ENCODE assay signal across 21 cellular contexts in the genomic region with DNA sequence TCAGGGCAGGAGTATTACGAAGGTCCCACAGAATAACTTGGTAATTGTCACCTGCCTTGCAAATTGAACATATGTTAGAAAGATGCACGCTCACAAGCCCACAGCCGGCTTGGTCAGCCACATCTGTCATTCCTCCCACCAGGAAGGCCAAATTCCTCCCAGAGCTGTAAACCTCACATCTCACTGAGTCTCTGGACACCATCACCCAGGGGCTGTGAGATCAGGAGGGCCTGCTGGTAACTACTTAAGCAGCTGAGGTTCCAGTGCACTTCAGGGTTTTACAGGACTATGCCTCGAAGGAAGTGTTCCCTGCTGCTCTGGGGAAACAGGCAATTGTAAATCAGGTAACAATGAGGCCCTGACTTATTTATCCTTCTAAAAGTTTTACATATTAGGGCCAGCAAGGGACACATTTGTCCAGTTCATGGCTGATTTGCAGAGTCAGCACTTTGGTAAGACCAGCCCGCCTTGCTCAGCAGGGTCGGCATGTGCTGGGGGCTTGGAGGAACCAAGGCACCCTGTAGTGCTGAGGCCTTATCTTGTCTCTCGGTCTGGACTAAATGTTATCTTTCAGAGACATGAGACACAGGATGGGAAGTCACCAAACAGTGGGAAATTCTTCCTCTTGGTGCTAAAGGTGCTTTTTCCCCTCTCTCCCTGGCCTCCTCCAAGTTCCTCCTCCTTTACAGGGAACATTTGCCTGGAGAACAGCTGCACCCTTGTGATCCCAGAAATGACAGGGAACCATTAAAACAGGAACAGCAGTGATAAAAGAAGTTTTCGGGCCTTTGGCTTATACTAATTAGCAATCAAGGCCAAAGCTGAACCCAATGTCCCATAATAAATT. TPM values are rescaled to one million over a fixed set of nuclear protein-coding genes. Genes with fewer than 3 reads are reported as not detected.
DNase-seq lines count a peak whose midpoint lies in the region; ATAC-seq and TF ChIP-seq lines count a peak whose summit lies in the region.
"Had no signal": no experiment of that assay in that cellular context is flagged by ENCODE, and none has a peak within 500 bp of the region (broad histone marks: within the 10 kb centered on the region; RNA-seq: fewer than 3 reads in every experiment).

No MANE protein-coding gene starts in this region.

- no peak overlapping the region; the same call in 1 of the 2 replicates for H3K27ac Mint-ChIP-seq in GM23338
- H3K27ac Mint-ChIP-seq in glutamatergic neuron (ENCODE audit: unreplicated experiment) = peak overlapping the region; percentile 93
- no peak overlapping the region for H3K27ac Mint-ChIP-seq in activated CD8-positive, alpha-beta T cell treated with anti-CD3 and anti-CD28 coated beads, Interleukin-2, amount 10 ng/mL, durations not matched to agents 7 days and 5 days
- H3K27ac Mint-ChIP-seq: B cell; CD4-positive, CD25-positive, alpha-beta regulatory T cell had no signal

- peaks cover 9% of the 10 kb centered on the region; the same call in 2 of the 3 replicates for H3K9me3 Mint-ChIP-seq in GM23338
- H3K9me3 Mint-ChIP-seq in glutamatergic neuron (ENCODE audit: unreplicated experiment) = peaks cover 5% of the 10 kb centered on the region
- no peaks in the 10 kb centered on the region for H3K9me3 Mint-ChIP-seq in activated CD8-positive, alpha-beta T cell treated with anti-CD3 and anti-CD28 coated beads, Interleukin-2, amount 10 ng/mL, durations not matched to agents 7 days and 5 days (ENCODE audit: insufficient read depth)

- no peaks in the 10 kb centered on the region for H3F3A ChIP-seq in GM23338 (replicated peaks; ENCODE audit: low read depth)

- H3K9me2 ChIP-seq in GM23338 (ENCODE audit: insufficient read depth) = no peaks in the 10 kb centered on the region
- H3K9me2 ChIP-seq in hepatocyte (replicated peaks; ENCODE audit: insufficient read depth) = no peaks in the 10 kb centered on the region

- H4K20me1 ChIP-seq in GM23338 (replicated peaks; ENCODE audit: insufficient read depth) (no peaks in the 10 kb centered on the region), hepatocyte (ENCODE audit: insufficient read depth, poor library complexity, severe bottlenecking) (no peaks in the 10 kb centered on the region)

- no peak overlapping the region for H3K4me3 Mint-ChIP-seq in GM23338
- peak overlapping the region; percentile 63 for H3K4me3 Mint-ChIP-seq in glutamatergic neuron (ENCODE audit: unreplicated experiment)
- no peak overlapping the region for H3K4me3 Mint-ChIP-seq in activated CD8-positive, alpha-beta T cell treated with anti-CD3 and anti-CD28 coated beads, Interleukin-2, amount 10 ng/mL, durations not matched to agents 7 days and 5 days
- H3K4me3 Mint-ChIP-seq: B cell; CD4-positive, CD25-positive, alpha-beta regulatory T cell had no signal

- 48% methylated on average over 8 of the region's 8 CpGs for WGBS in hepatocyte (ENCODE audit: low lambda C conversion rate, missing lambda C conversion rate)

- POLR2A ChIA-PET in activated CD8-positive, alpha-beta T cell treated with anti-CD3 and anti-CD28 coated beads, Interleukin-2, amount 10 ng/mL, durations not matched to agents 7 days and 5 days (lab: Charles Lee) = no interaction called here

- H3K27me3 Mint-ChIP-seq in GM23338 (ENCODE audit: insufficient read depth, low read depth, poor library complexity) (peaks cover 5% of the 10 kb centered on the region), glutamatergic neuron (ENCODE audit: unreplicated experiment) (peaks cover 6% of the 10 kb centered on the region)
- H3K27me3 Mint-ChIP-seq in activated CD8-positive, alpha-beta T cell treated with anti-CD3 and anti-CD28 coated beads, Interleukin-2, amount 10 ng/mL, durations not matched to agents 7 days and 5 days (ENCODE audit: low read depth) = peaks cover 1% of the 10 kb centered on the region
- H3K27me3 Mint-ChIP-seq: CD4-positive, CD25-positive, alpha-beta regulatory T cell had no signal

- H3K4me1 ChIP-seq in GM23338 (ENCODE audit: insufficient read depth) = no peaks in the 10 kb centered on the region
- H3K4me1 ChIP-seq in hepatocyte (ENCODE audit: insufficient read depth) = no peaks in the 10 kb centered on the region

- H3K27ac ChIP-seq in GM23338 (ENCODE audit: low read depth) (no peak overlapping the region), VCaP (peak overlapping the region; percentile 89), hepatocyte (no peak overlapping the region)
- H3K27ac ChIP-seq: RWPE1 had no signal

- no peaks in the 10 kb centered on the region for H3K27me3 ChIP-seq in GM23338 (ENCODE audit: insufficient read depth)
- H3K27me3 ChIP-seq in hepatocyte = no peaks in the 10 kb centered on the region

- H3K4me1 Mint-ChIP-seq in GM23338 = peaks cover 9% of the 10 kb centered on the region
- peaks cover 18% of the 10 kb centered on the region for H3K4me1 Mint-ChIP-seq in glutamatergic neuron (ENCODE audit: low read depth, unreplicated experiment)
- no peaks in the 10 kb centered on the region for H3K4me1 Mint-ChIP-seq in activated CD8-positive, alpha-beta T cell treated with anti-CD3 and anti-CD28 coated beads, Interleukin-2, amount 10 ng/mL, durations not matched to agents 7 days and 5 days (ENCODE audit: low read depth)
- H3K4me1 Mint-ChIP-seq: B cell; CD4-positive, CD25-positive, alpha-beta regulatory T cell had no signal

- H3K4me2 ChIP-seq in GM23338 = no peak overlapping the region
- H3K4me2 ChIP-seq in hepatocyte = no peak overlapping the region

- DNase-seq in GM23338 (ENCODE audit: low spot score) = no peak
- DNase-seq in glutamatergic neuron = peak; percentile 46
- peak; percentile 8 for DNase-seq in omental fat pad (ENCODE audit: low spot score)
- DNase-seq in hepatocyte (ENCODE audit: low spot score) = no peak
- no peak for DNase-seq in activated CD8-positive, alpha-beta T cell treated with anti-CD3 and anti-CD28 coated beads, Interleukin-2, amount 10 ng/mL, durations not matched to agents 7 days and 5 days
- no peak for DNase-seq in NCI-H1092 treated with DMSO at 0.1 percent for 48 hours (lab: John Stamatoyannopoulos, UW)
- DNase-seq: Calu3; CD4-positive, CD25-positive, alpha-beta regulatory T cell; DMS53; HCEC 1CT; KG1; NCI-H1436 treated with DMSO at 0.1 percent for 48 hours; NCI-H2029 treated with DMSO at 0.1 percent for 48 hours; NCI-H2171 treated with DMSO at 0.1 percent for 48 hours; NCI-H446 treated with DMSO at 0.1 percent for 48 hours; NCI-H748 treated with DMSO at 0.1 percent for 48 hours; PC-3 had no signal

- ATAC-seq in GM23338 (peak; percentile 26; the same call in 2 of the 3 replicates), omental fat pad (ENCODE audit: low FRiP score) (no peak), HG02798 (IDR thresholded peaks at IDR 0.05; ENCODE audit: poor library complexity, unreplicated experiment) (no peak)
- ATAC-seq in activated CD8-positive, alpha-beta T cell treated with anti-CD3 and anti-CD28 coated beads, Interleukin-2, amount 10 ng/mL, durations not matched to agents 7 days and 5 days = no peak
- ATAC-seq: PC-3 had no signal

- H2AFZ ChIP-seq in GM23338 (peak overlapping the region; percentile 47; the same call in 1 of the 2 replicates), hepatocyte (no peak overlapping the region)

- no peaks in the 10 kb centered on the region for H3K9me3 ChIP-seq in hepatocyte (ENCODE audit: low read depth)

- H3K79me2 ChIP-seq in GM23338 (replicated peaks; ENCODE audit: insufficient read depth) (no peaks in the 10 kb centered on the region), hepatocyte (no peaks in the 10 kb centered on the region)

- no peaks in the 10 kb centered on the region for H3K36me3 ChIP-seq in GM23338 (ENCODE audit: insufficient read depth)
- no peaks in the 10 kb centered on the region for H3K36me3 ChIP-seq in hepatocyte (replicated peaks; ENCODE audit: insufficient read depth, low read depth)

- CTCF ChIA-PET in activated CD8-positive, alpha-beta T cell treated with anti-CD3 and anti-CD28 coated beads, Interleukin-2, amount 10 ng/mL, durations not matched to agents 7 days and 5 days (lab: Charles Lee) = no interaction called here

- H3K36me3 Mint-ChIP-seq in GM23338 (ENCODE audit: low read depth) (0 out of 3 replicates have a peak, but pooled peaks cover 2% of the 10 kb centered on the region), glutamatergic neuron (ENCODE audit: unreplicated experiment) (peaks cover 7% of the 10 kb centered on the region)
- no peaks in the 10 kb centered on the region for H3K36me3 Mint-ChIP-seq in activated CD8-positive, alpha-beta T cell treated with anti-CD3 and anti-CD28 coated beads, Interleukin-2, amount 10 ng/mL, durations not matched to agents 7 days and 5 days (ENCODE audit: low read depth)

- H3K4me3 ChIP-seq in GM23338 (no peak overlapping the region), hepatocyte (no peak overlapping the region)

- TF ChIP-seq CTCF in GM23338 (conservative IDR thresholded peaks at IDR 0.05; ENCODE audit: low read depth in 2 of 2) (no peak), VCaP (conservative IDR thresholded peaks at IDR 0.05) (no peak), glutamatergic neuron (IDR thresholded peaks at IDR 0.05; ENCODE audit: partially characterized antibody, unreplicated experiment) (no peak), omental fat pad (IDR thresholded peaks at IDR 0.05) (no peak), hepatocyte (IDR thresholded peaks at IDR 0.05; ENCODE audit: poor library complexity) (no peak)

TF ChIP-seq in GM23338, 12 proteins besides CTCF, POLR2A, EP300 and RAD21 (continues in another document):
- no peak for TF ChIP-seq EZH2 (IDR thresholded peaks at IDR 0.05; ENCODE audit: low read depth, unreplicated experiment)
- TF ChIP-seq, protein P1, sequence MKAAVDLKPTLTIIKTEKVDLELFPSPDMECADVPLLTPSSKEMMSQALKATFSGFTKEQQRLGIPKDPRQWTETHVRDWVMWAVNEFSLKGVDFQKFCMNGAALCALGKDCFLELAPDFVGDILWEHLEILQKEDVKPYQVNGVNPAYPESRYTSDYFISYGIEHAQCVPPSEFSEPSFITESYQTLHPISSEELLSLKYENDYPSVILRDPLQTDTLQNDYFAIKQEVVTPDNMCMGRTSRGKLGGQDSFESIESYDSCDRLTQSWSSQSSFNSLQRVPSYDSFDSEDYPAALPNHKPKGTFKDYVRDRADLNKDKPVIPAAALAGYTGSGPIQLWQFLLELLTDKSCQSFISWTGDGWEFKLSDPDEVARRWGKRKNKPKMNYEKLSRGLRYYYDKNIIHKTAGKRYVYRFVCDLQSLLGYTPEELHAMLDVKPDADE (IDR thresholded peaks at IDR 0.05) = no peak

RNA-seq across cellular contexts. Expression of a gene that starts 34.3 kb away (rescaled TPM):
- 0.12 and 1.3 TPM in 2 replicates for total RNA-seq in GM23338 (2014; rRNA removed; shearing (Covaris generic))
- polyA plus RNA-seq in GM23338 (2016; fragmentation: Nextera tagmentation; extraction: Ambion mirVana) (2.2 and 2.6 TPM in 2 replicates), hepatocyte (11.6 and 13.0 TPM in 2 replicates)
- total RNA-seq in glutamatergic neuron (ENCODE audit: unreplicated experiment) (5.5 TPM), omental fat pad (10 to 100 TPM in 1 of 4 donors, 1 to 10 TPM in 3; 8.5 to 10.4 (median 9.2) TPM), hepatocyte (3.5 and 9.7 TPM in 2 replicates)
- 1 to 10 TPM; 8.3 to 9.3 TPM for total RNA-seq in activated CD8-positive, alpha-beta T cell treated with anti-CD3 and anti-CD28 coated beads, Interleukin-2, amount 10 ng/mL, durations not matched to agents 7 days and 5 days

Comparison
In these comparisons a context has a peak if more than half of its experiments do, and no peak if none do; other contexts are left out.
1. DNase-seq: peak in glutamatergic neuron (single experiment) and omental fat pad (single experiment); none in GM23338 (single experiment), hepatocyte (single experiment), activated CD8-positive, alpha-beta T cell treated with anti-CD3 and anti-CD28 coated beads, Interleukin-2, amount 10 ng/mL, durations not matched to agents 7 days and 5 days (single experiment) and NCI-H1092 treated with DMSO at 0.1 percent for 48 hours (single experiment).